ENCODE assay signal across 8 cellular contexts in the genomic region with DNA sequence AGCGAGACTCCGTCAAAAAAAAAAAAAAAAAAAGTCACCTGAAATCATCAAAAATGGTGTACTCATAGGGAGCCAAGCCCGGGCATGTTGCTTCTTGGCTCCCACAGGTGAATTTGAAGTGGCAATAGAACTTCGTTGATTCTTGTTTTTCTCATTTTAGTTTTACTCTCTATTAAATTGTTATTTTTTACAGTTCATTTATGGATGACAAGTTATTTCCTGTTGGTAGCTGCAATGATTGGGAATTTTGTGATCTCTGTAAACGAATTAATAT. TPM values are rescaled to one million over a fixed set of nuclear protein-coding genes. Genes with fewer than 3 reads are reported as not detected.
DNase-seq lines count a peak whose midpoint lies in the region; ATAC-seq and TF ChIP-seq lines count a peak whose summit lies in the region.

No MANE protein-coding gene starts in this region.

- H3K9me3 ChIP-seq in GM23248 (ENCODE audit: low read depth) (no peaks in the 10 kb centered on the region), OCI-LY1 (ENCODE audit: low read length) (no peaks in the 10 kb centered on the region)

- in situ Hi-C loops in GM23248 (cut with MboI): loop anchor here (10.0 kb wide), 1 partner anchor 292 kb away; no protein-coding TSS in a partner anchor

- H3K27ac Mint-ChIP-seq in progenitor cell of endocrine pancreas: no peak overlapping the region

- H3K9me2 ChIP-seq in GM23248 (ENCODE audit: insufficient read depth) (no peaks in the 10 kb centered on the region), OCI-LY1 (ENCODE audit: low read depth, low read length) (no peaks in the 10 kb centered on the region)

- H3K27ac ChIP-seq in GM23248 (peak overlapping the region; percentile 85), OCI-LY1 (ENCODE audit: low read depth, low read length, poor library complexity, severe bottlenecking) (peak overlapping the region; percentile 71)

- H3K27me3 ChIP-seq in GM23248 (replicated peaks; ENCODE audit: insufficient read depth) (no peaks in the 10 kb centered on the region), OCI-LY1 (ENCODE audit: insufficient read depth, low read length) (no peaks in the 10 kb centered on the region)

- H3K9ac ChIP-seq in GM23248 (peak overlapping the region; percentile 82), OCI-LY1 (ENCODE audit: low read length) (peak overlapping the region; percentile 92)

- H3K9me3 Mint-ChIP-seq in progenitor cell of endocrine pancreas (ENCODE audit: low read depth): no peaks in the 10 kb centered on the region

- WGBS in GM23248 (ENCODE audit: low coverage in 1 of 2, low lambda C conversion rate in 2 of 2, missing lambda C conversion rate in 2 of 2), 2 experiments: 69 to 72% methylated on average over 5 of the region's 5 CpGs

- H3K4me3 Mint-ChIP-seq in progenitor cell of endocrine pancreas (ENCODE audit: low read depth): peak overlapping the region; percentile 96

- H3K4me3 ChIP-seq in GM23248: peak overlapping the region; percentile 91
- H3K4me3 ChIP-seq in OCI-LY1 (ENCODE audit: low read depth, low read length, poor library complexity, severe bottlenecking): peak overlapping the region; percentile 94
- H3K4me3 ChIP-seq in epithelial cell of esophagus (ENCODE audit: low read length): peak overlapping the region; percentile 96

- DNase-seq in GM23248: no peak
- DNase-seq in epithelial cell of esophagus (ENCODE audit: low read depth): peak; percentile 72
- DNase-seq in progenitor cell of endocrine pancreas (ENCODE audit: low spot score, unreplicated experiment): no peak
- no peak for DNase-seq in SIG-M5 treated with dmso at 0.1 percent for 504 hours (lab: John Stamatoyannopoulos, UW; ENCODE audit: unreplicated experiment)
- DNase-seq in stimulated activated CD4-positive, alpha-beta T cell treated with anti-CD3 and anti-CD28 coated beads, Interleukin-1b, Interleukin-23, amount 100 ng/mL, for 48 hours: no peak
- no peak for DNase-seq in LoVo (ENCODE audit: low spot score)

- H3K79me2 ChIP-seq in GM23248 (ENCODE audit: insufficient read depth) (peaks cover 50% of the 10 kb centered on the region), OCI-LY1 (ENCODE audit: insufficient read depth, low read length) (peaks cover 43% of the 10 kb centered on the region)

- no peaks in the 10 kb centered on the region for H3K27me3 Mint-ChIP-seq in progenitor cell of endocrine pancreas

- peaks cover 19% of the 10 kb centered on the region for H3F3A ChIP-seq in GM23248 (ENCODE audit: insufficient read depth)
- H3F3A ChIP-seq in OCI-LY1 (ENCODE audit: insufficient read depth, low read length): no peaks in the 10 kb centered on the region

- H3K4me1 Mint-ChIP-seq in progenitor cell of endocrine pancreas (ENCODE audit: low read depth): peaks cover 49% of the 10 kb centered on the region

- H3K4me1 ChIP-seq in GM23248 (ENCODE audit: insufficient read depth) (peaks cover 18% of the 10 kb centered on the region), OCI-LY1 (ENCODE audit: insufficient read depth, low read length, severe bottlenecking) (peaks cover 70% of the 10 kb centered on the region)

- no peak for ATAC-seq in HG02885 (IDR thresholded peaks at IDR 0.05; ENCODE audit: poor library complexity, unreplicated experiment)

- H3K36me3 ChIP-seq in GM23248 (ENCODE audit: low read depth) (no peaks in the 10 kb centered on the region), OCI-LY1 (ENCODE audit: insufficient read depth, low read length) (no peaks in the 10 kb centered on the region)

- H4K20me1 ChIP-seq in GM23248 (ENCODE audit: insufficient read depth) (no peaks in the 10 kb centered on the region), OCI-LY1 (ENCODE audit: insufficient read depth, low read length) (no peaks in the 10 kb centered on the region)

- peak overlapping the region; percentile 92 for H2AFZ ChIP-seq in GM23248
- H2AFZ ChIP-seq in OCI-LY1 (ENCODE audit: low read length): no peak overlapping the region

- peak overlapping the region; percentile 86 for H3K4me2 ChIP-seq in GM23248 (ENCODE audit: unreplicated experiment)
- peak overlapping the region; percentile 98 for H3K4me2 ChIP-seq in OCI-LY1 (ENCODE audit: low read length)

- TF ChIP-seq CTCF in OCI-LY1 (IDR thresholded peaks at IDR 0.05; ENCODE audit: low read length) (no peak), epithelial cell of esophagus (IDR thresholded peaks at IDR 0.05; ENCODE audit: insufficient read depth, low read depth, low read length, missing control alignments) (no peak), progenitor cell of endocrine pancreas (IDR thresholded peaks at IDR 0.05; ENCODE audit: unreplicated experiment) (no peak)

- peaks cover 4% of the 10 kb centered on the region for H3K36me3 Mint-ChIP-seq in progenitor cell of endocrine pancreas (ENCODE audit: insufficient read depth)

RNA-seq across cellular contexts. Expression of gene TM7SF3, which starts 1.3 kb away (rescaled TPM):
- total RNA-seq in GM23248 (2014; rRNA removed; shearing (Covaris generic)): 51.8 and 103 TPM in 2 replicates
- 55.8 and 58.4 TPM in 2 replicates for polyA plus RNA-seq in GM23248 (2016; fragmentation: Nextera tagmentation; extraction: Ambion mirVana)
- 81.0 and 91.2 TPM in 2 replicates for total RNA-seq in progenitor cell of endocrine pancreas

RNA-seq across cellular contexts. Expression of gene MED21, which starts 9.4 kb away (rescaled TPM):
- total RNA-seq in GM23248 (2014; rRNA removed; shearing (Covaris generic)): 47.7 and 55.0 TPM in 2 replicates
- 46.3 and 49.6 TPM in 2 replicates for polyA plus RNA-seq in GM23248 (2016; fragmentation: Nextera tagmentation; extraction: Ambion mirVana)
- total RNA-seq in progenitor cell of endocrine pancreas: 74.4 and 89.1 TPM in 2 replicates
